1 cellular context compared by ENCODE assay signal in the genomic region with DNA sequence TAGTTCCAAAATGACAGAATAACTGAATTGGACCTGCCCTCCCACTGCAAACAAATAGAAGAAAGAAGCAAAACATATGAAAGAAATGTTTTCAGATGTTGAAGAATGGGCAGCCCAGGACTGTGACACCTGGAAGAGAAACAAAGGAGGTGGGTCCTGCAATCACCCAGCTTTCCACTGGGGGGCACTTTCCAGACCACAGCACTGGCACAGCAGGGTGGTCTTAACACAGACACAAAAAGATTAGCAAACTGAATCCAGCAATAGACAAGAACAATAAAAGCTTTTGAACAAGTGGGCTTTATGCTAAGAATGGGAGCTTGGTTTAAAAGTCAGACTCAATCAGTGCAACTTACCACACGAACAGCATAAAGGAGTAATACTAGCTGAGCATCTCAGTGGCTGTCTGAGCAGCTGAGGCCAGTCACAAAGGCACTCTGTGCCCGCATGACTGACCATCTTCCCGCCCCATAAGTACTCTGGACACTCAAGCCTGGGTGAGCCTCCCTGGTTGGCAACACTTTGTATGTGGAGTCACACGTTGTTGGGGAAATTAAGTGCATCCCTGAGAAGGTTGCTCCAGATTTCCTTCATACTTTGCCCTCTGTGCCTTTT.
TF ChIP-seq lines count a peak whose summit lies in the region.

No MANE protein-coding gene starts in this region.

TF ChIP-seq in WTC11, 78 proteins besides CTCF, POLR2A, EP300 and RAD21 (continued from another document):
- TF ChIP-seq, protein P1, sequence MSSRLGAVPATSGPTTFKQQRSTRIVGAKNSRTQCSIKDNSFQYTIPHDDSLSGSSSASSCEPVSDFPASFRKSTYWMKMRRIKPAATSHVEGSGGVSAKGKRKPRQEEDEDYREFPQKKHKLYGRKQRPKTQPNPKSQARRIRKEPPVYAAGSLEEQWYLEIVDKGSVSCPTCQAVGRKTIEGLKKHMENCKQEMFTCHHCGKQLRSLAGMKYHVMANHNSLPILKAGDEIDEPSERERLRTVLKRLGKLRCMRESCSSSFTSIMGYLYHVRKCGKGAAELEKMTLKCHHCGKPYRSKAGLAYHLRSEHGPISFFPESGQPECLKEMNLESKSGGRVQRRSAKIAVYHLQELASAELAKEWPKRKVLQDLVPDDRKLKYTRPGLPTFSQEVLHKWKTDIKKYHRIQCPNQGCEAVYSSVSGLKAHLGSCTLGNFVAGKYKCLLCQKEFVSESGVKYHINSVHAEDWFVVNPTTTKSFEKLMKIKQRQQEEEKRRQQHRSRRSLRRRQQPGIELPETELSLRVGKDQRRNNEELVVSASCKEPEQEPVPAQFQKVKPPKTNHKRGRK (CRISPR knock-in tag; IDR thresholded peaks at IDR 0.05; ENCODE audit: borderline replicate concordance), result no peak
- no peak for TF ChIP-seq RORB (CRISPR knock-in tag; IDR thresholded peaks at IDR 0.05)
- TF ChIP-seq, protein P2, sequence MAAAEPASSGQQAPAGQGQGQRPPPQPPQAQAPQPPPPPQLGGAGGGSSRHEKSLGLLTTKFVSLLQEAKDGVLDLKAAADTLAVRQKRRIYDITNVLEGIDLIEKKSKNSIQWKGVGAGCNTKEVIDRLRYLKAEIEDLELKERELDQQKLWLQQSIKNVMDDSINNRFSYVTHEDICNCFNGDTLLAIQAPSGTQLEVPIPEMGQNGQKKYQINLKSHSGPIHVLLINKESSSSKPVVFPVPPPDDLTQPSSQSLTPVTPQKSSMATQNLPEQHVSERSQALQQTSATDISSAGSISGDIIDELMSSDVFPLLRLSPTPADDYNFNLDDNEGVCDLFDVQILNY (CRISPR knock-in tag; IDR thresholded peaks at IDR 0.05), result no peak
- TF ChIP-seq, protein P3, sequence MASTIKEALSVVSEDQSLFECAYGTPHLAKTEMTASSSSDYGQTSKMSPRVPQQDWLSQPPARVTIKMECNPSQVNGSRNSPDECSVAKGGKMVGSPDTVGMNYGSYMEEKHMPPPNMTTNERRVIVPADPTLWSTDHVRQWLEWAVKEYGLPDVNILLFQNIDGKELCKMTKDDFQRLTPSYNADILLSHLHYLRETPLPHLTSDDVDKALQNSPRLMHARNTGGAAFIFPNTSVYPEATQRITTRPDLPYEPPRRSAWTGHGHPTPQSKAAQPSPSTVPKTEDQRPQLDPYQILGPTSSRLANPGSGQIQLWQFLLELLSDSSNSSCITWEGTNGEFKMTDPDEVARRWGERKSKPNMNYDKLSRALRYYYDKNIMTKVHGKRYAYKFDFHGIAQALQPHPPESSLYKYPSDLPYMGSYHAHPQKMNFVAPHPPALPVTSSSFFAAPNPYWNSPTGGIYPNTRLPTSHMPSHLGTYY (CRISPR knock-in tag; IDR thresholded peaks at IDR 0.05), result no peak
